ENCODE assay signal across 20 cellular contexts in the genomic region with DNA sequence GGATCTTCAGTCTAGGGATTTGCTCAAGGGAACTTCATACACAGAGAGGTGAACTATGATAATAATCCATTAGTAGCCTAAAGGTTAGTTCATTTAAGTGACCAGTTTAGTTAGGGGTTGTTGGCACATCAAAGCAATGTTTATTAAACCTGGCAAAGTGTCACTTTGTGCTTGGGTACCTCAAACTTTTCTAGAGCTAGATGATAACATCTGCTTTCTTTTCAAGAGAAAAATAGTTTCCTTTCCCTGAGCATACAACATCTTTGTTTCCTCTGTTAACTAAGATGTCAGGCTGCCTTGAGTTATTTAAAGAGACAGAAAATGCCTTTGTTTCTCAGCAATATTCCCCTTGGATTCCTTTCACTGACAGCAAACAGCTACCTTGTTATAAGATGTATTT. TPM values are rescaled to one million over a fixed set of nuclear protein-coding genes. Genes with fewer than 3 reads are reported as not detected.
DNase-seq lines count a peak whose midpoint lies in the region; ATAC-seq and TF ChIP-seq lines count a peak whose summit lies in the region.
"Had no signal": no experiment of that assay in that cellular context is flagged by ENCODE, and none has a peak within 500 bp of the region (broad histone marks: within the 10 kb centered on the region; RNA-seq: fewer than 3 reads in every experiment).

No MANE protein-coding gene starts in this region.

- no peak for ATAC-seq in activated naive CD8-positive, alpha-beta T cell treated with anti-CD3 and anti-CD28 coated beads, Interleukin-2, amount 50 U/mL, for 24 hours

- no peaks in the 10 kb centered on the region for H3K36me3 Mint-ChIP-seq in activated naive CD8-positive, alpha-beta T cell
- H3K36me3 Mint-ChIP-seq in activated naive CD8-positive, alpha-beta T cell treated with anti-CD3 and anti-CD28 coated beads, Interleukin-2, amount 50 U/mL, for 24 hours (ENCODE audit: low read depth), result no peaks in the 10 kb centered on the region
- H3K36me3 Mint-ChIP-seq in immature natural killer cell, result no peaks in the 10 kb centered on the region

- H3K36me3 ChIP-seq in Loucy (ENCODE audit: insufficient read depth, low read length) (no peaks in the 10 kb centered on the region), smooth muscle cell (ENCODE audit: low read depth) (no peaks in the 10 kb centered on the region)
- H3K36me3 ChIP-seq: breast epithelium, SJCRH30, thoracic aorta had no signal

- peaks cover 37% of the 10 kb centered on the region for H3K4me1 Mint-ChIP-seq in activated naive CD8-positive, alpha-beta T cell (ENCODE audit: low read depth)
- peaks cover 28% of the 10 kb centered on the region for H3K4me1 Mint-ChIP-seq in activated naive CD8-positive, alpha-beta T cell treated with anti-CD3 and anti-CD28 coated beads, Interleukin-2, amount 50 U/mL, for 24 hours
- peaks cover 12 to 58% of the 10 kb centered on the region in 2 donors for H3K4me1 Mint-ChIP-seq in immature natural killer cell

- H3K79me2 ChIP-seq in Loucy (ENCODE audit: insufficient read depth, low read length), result no peaks in the 10 kb centered on the region
- H3K79me2 ChIP-seq in smooth muscle cell (ENCODE audit: low read depth), result no peaks in the 10 kb centered on the region

- H2AFZ ChIP-seq in Loucy (ENCODE audit: low read length) (0 out of 2 replicates have a peak overlapping the region, but pooled peaks have one; percentile 51), smooth muscle cell (ENCODE audit: low read depth) (no peak overlapping the region)
- H2AFZ ChIP-seq: PC-9 had no signal

- H4K20me1 ChIP-seq in Loucy (ENCODE audit: insufficient read depth, low read length, poor library complexity, severe bottlenecking) (no peaks in the 10 kb centered on the region), smooth muscle cell (ENCODE audit: low read depth) (no peaks in the 10 kb centered on the region)

- H3K4me1 ChIP-seq in Loucy (ENCODE audit: insufficient read depth, low read length, poor library complexity, severe bottlenecking) (peaks cover 12% of the 10 kb centered on the region), smooth muscle cell (ENCODE audit: low read depth) (peaks cover 34% of the 10 kb centered on the region)

- H3K27ac Mint-ChIP-seq in activated naive CD8-positive, alpha-beta T cell, result peak overlapping the region; percentile 13
- no peak overlapping the region for H3K27ac Mint-ChIP-seq in activated naive CD8-positive, alpha-beta T cell treated with anti-CD3 and anti-CD28 coated beads, Interleukin-2, amount 50 U/mL, for 24 hours
- peak overlapping the region; percentile 4 to 78 (median 50) for H3K27ac Mint-ChIP-seq in immature natural killer cell
- H3K27ac Mint-ChIP-seq: HFFc6 had no signal

- H3K9me3 Mint-ChIP-seq in activated naive CD8-positive, alpha-beta T cell (ENCODE audit: low read depth), result no peaks in the 10 kb centered on the region
- no peaks in the 10 kb centered on the region for H3K9me3 Mint-ChIP-seq in activated naive CD8-positive, alpha-beta T cell treated with anti-CD3 and anti-CD28 coated beads, Interleukin-2, amount 50 U/mL, for 24 hours
- H3K9me3 Mint-ChIP-seq in immature natural killer cell, result no peaks in the 10 kb centered on the region
- H3K9me3 Mint-ChIP-seq: HFFc6 had no signal

- TF ChIP-seq CTCF in Loucy (conservative IDR thresholded peaks at IDR 0.05; ENCODE audit: low read length) (no peak), smooth muscle cell (IDR thresholded peaks at IDR 0.05; ENCODE audit: borderline replicate concordance, insufficient read depth, poor library complexity, severe bottlenecking) (no peak), foreskin fibroblast (IDR thresholded peaks at IDR 0.05; ENCODE audit: low read depth, low read length) (no peak)

- no peak for DNase-seq in activated naive CD8-positive, alpha-beta T cell treated with anti-CD3 and anti-CD28 coated beads, Interleukin-2, amount 50 U/mL, for 24 hours
- no peak for DNase-seq in immature natural killer cell
- DNase-seq in smooth muscle cell (lab: John Stamatoyannopoulos, UW; ENCODE audit: unreplicated experiment), result no peak
- no peak for DNase-seq in RKO (ENCODE audit: low spot score)
- DNase-seq in foreskin fibroblast, result no peak
- DNase-seq in central memory CD4-positive, alpha-beta T cell, result no peak
- DNase-seq: activated T-cell treated with anti-CD3 and anti-CD28 coated beads for 4 hours; COR-L47; foreskin melanocyte; HFFc6; kidney glomerular epithelial cell; mesenchymal stem cell; NCI-H187 treated with DMSO at 0.1 percent for 48 hours; PC-9; SJCRH30; stimulated activated CD4-positive, alpha-beta T cell treated with anti-CD3 and anti-CD28 coated beads, Interleukin-15, amount 100 ng/mL, for 24 hours had no signal

- no peaks in the 10 kb centered on the region for H3K27me3 ChIP-seq in Loucy (ENCODE audit: insufficient read depth, low read length, poor library complexity, severe bottlenecking)
- no peaks in the 10 kb centered on the region for H3K27me3 ChIP-seq in smooth muscle cell (ENCODE audit: low read depth)
- H3K27me3 ChIP-seq: breast epithelium, SJCRH30 had no signal

- H3K4me3 Mint-ChIP-seq in activated naive CD8-positive, alpha-beta T cell, result peak overlapping the region; percentile 47
- H3K4me3 Mint-ChIP-seq in activated naive CD8-positive, alpha-beta T cell treated with anti-CD3 and anti-CD28 coated beads, Interleukin-2, amount 50 U/mL, for 24 hours, result no peak overlapping the region
- peak overlapping the region; percentile 55 to 67 (median 65) for H3K4me3 Mint-ChIP-seq in immature natural killer cell
- H3K4me3 Mint-ChIP-seq: HFFc6 had no signal

- H3K9ac ChIP-seq in Loucy (ENCODE audit: low read depth, low read length, poor library complexity, severe bottlenecking) (peak overlapping the region; percentile 60), smooth muscle cell (ENCODE audit: low read depth) (no peak overlapping the region)

- no peaks in the 10 kb centered on the region for H3K27me3 Mint-ChIP-seq in activated naive CD8-positive, alpha-beta T cell
- peaks cover 6% of the 10 kb centered on the region for H3K27me3 Mint-ChIP-seq in activated naive CD8-positive, alpha-beta T cell treated with anti-CD3 and anti-CD28 coated beads, Interleukin-2, amount 50 U/mL, for 24 hours
- H3K27me3 Mint-ChIP-seq in immature natural killer cell (ENCODE audit: low read depth in 3 of 3), result peaks cover 2 to 9% (median 4%) of the 10 kb centered on the region in 3 donors

- H3K9me2 ChIP-seq in Loucy (replicated peaks; ENCODE audit: low read depth, low read length), result no peaks in the 10 kb centered on the region

- H3K9me3 ChIP-seq in Loucy (ENCODE audit: insufficient read depth, low read depth, low read length), result no peaks in the 10 kb centered on the region
- H3K9me3 ChIP-seq in smooth muscle cell (replicated peaks; ENCODE audit: low read depth), result no peaks in the 10 kb centered on the region
- H3K9me3 ChIP-seq: breast epithelium, SJCRH30, thoracic aorta had no signal

- H3K27ac ChIP-seq in smooth muscle cell (ENCODE audit: low read depth), result peak overlapping the region; percentile 63
- H3K27ac ChIP-seq: breast epithelium, PC-9, SJCRH30, thoracic aorta had no signal

- peak overlapping the region; percentile 67 for H3K4me2 ChIP-seq in Loucy (ENCODE audit: low read depth, low read length, poor library complexity, severe bottlenecking)
- no peak overlapping the region for H3K4me2 ChIP-seq in smooth muscle cell
- H3K4me2 ChIP-seq: PC-9 had no signal

- peak overlapping the region; percentile 45 for H3K4me3 ChIP-seq in Loucy (ENCODE audit: low read length, poor library complexity, severe bottlenecking)
- no peak overlapping the region for H3K4me3 ChIP-seq in smooth muscle cell
- H3K4me3 ChIP-seq in foreskin fibroblast (ENCODE audit: low read depth in 1 of 2, low read length in 2 of 2), result no peak overlapping the region
- H3K4me3 ChIP-seq: breast epithelium, SJCRH30, thoracic aorta had no signal

- no peaks in the 10 kb centered on the region for H3F3A ChIP-seq in Loucy (ENCODE audit: low read depth)
- H3F3A ChIP-seq in smooth muscle cell (ENCODE audit: low read depth), result peaks cover 11% of the 10 kb centered on the region

RNA-seq across cellular contexts. Expression of gene SMAD3, which starts 26.7 kb away (rescaled TPM):
- polyA plus RNA-seq in immature natural killer cell, result 10 to 100 TPM in 2 of 3 donors, 1 to 10 TPM in 1; 8.9 to 11.9 (median 10.0) TPM
- 21.9 and 25.9 TPM in 2 replicates for total RNA-seq in smooth muscle cell
- 20.2 and 27.7 TPM in 2 replicates for polyA plus RNA-seq in smooth muscle cell
